Comparison of ENCODE assay signal across 23 cellular contexts in the genomic region with DNA sequence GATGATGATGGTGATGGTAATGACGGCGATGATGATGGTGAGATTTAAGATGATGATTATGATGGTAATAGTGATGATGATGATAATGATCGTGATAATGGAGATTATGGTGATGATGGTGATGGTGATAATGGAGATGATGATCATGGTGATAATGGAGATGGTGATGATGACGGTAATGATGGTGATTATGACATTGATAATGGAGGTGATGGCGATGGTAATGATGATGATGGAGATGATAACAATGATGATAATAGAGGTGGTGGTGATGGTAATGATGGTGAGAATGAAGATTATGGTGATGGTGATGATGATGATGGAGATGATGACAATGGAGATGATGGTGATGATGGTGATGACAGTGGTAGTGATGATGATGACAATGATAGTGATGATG.
DNase-seq lines count a peak whose midpoint lies in the region; ATAC-seq, FAIRE-seq and TF ChIP-seq lines count a peak whose summit lies in the region.
"Had no signal": no experiment of that assay in that cellular context is flagged by ENCODE, and none has a peak within 500 bp of the region (broad histone marks: within the 10 kb centered on the region; RNA-seq: fewer than 3 reads in every experiment).

No MANE protein-coding gene starts in this region.

- H4K5ac ChIP-seq in IMR-90 (ENCODE audit: low read depth, low read length) = no peak overlapping the region

- H3K4ac ChIP-seq in IMR-90 (ENCODE audit: low read depth, low read length) = no peak overlapping the region

- H4K91ac ChIP-seq in IMR-90 (ENCODE audit: insufficient read depth, low read depth, low read length) = no peak overlapping the region

- H3K36me3 ChIP-seq in HepG2 (replicated peaks in 1 of 2; ENCODE audit: control insufficient read depth in 1 of 2, insufficient read depth in 2 of 2, low read length in 2 of 2) (no peaks in the 10 kb centered on the region), right lobe of liver (no peaks in the 10 kb centered on the region), IMR-90 (ENCODE audit: control insufficient read depth, insufficient read depth, low read length) (no peaks in the 10 kb centered on the region), bronchial epithelial cell (ENCODE audit: control insufficient read depth, insufficient read depth, low read length) (no peaks in the 10 kb centered on the region)
- H3K36me3 ChIP-seq: BLaER1 treated with 17β-estradiol and CSF1 and Interleukin-3, amounts not matched to agents 10 nM and 100 nM had no signal

- CTCF ChIA-PET in HepG2 (lab: Yijun Ruan, JAX; ENCODE audit: low intra/inter-chr PET ratio, low total read pairs) = no interaction called here
- CTCF ChIA-PET in IMR-90 (lab: Yijun Ruan, JAX) = no interaction called here

- H2BK120ac ChIP-seq in IMR-90 (ENCODE audit: low read depth, low read length) = no peak overlapping the region

- no peaks in the 10 kb centered on the region for H3K79me2 ChIP-seq in HepG2 (ENCODE audit: insufficient read depth, low read length)

- no peak overlapping the region for H3K56ac ChIP-seq in IMR-90 (ENCODE audit: extremely low read depth, insufficient read depth, low read length)

- H2BK5ac ChIP-seq in IMR-90 (ENCODE audit: low read depth, low read length, poor library complexity, severe bottlenecking) = peak overlapping the region; percentile 39

- no peak overlapping the region for H4K8ac ChIP-seq in IMR-90 (ENCODE audit: low read depth in 2 of 2, low read length in 2 of 2)

- TF ChIP-seq EP300 in HepG2 (IDR thresholded peaks at IDR 0.05; ENCODE audit: low read depth in 2 of 2, low read length in 2 of 2) = no peak
- no peak for TF ChIP-seq EP300 in HepG2 (CRISPR knock-in tag; IDR thresholded peaks at IDR 0.05; ENCODE audit: borderline replicate concordance)

- 29% methylated on average over 5 of the region's 5 CpGs for WGBS in HepG2 (ENCODE audit: low lambda C conversion rate)
- whole genome bisulfite sequencing in right lobe of liver (ENCODE audit: insufficient coverage, low coverage, low lambda C conversion rate, missing lambda C conversion rate) = 79% methylated on average over 5 of the region's 5 CpGs
- WGBS in IMR-90 (ENCODE audit: extremely low coverage in 2 of 2, insufficient read length in 1 of 2), 2 experiments = 61 to 100% methylated on average over 2 to 5 of the region's 5 CpGs

- FAIRE-seq in HepG2 (lab: Jason Lieb, UNC) (no peak), bronchial epithelial cell (lab: Jason Lieb, UNC) (peak; percentile 18), urothelium cell line (lab: Jason Lieb, UNC) (peak; percentile 97)
- FAIRE-seq: A549, D721Med, G401.6, GM12891, GM19239 had no signal

- TF ChIP-seq CTCF in HepG2 (CRISPR knock-in tag; IDR thresholded peaks at IDR 0.05) (no peak), right lobe of liver (IDR thresholded peaks at IDR 0.05) (no peak), IMR-90 (conservative IDR thresholded peaks at IDR 0.05; ENCODE audit: low read depth, low read length) (no peak), bronchial epithelial cell (IDR thresholded peaks at IDR 0.05; ENCODE audit: insufficient read depth, low read length, severe bottlenecking) (no peak)

- no peak for DNase-seq in HepG2 (ENCODE audit: low spot score)
- no peak for DNase-seq in right lobe of liver
- no peak for DNase-seq in IMR-90
- no peak for DNase-seq in bronchial epithelial cell (ENCODE audit: low read depth)
- no peak for DNase-seq in urothelium cell line (ENCODE audit: low spot score)
- no peak for DNase-seq in OCI-M2 (lab: John Stamatoyannopoulos, UW; ENCODE audit: unreplicated experiment)
- no peak for DNase-seq in globus pallidus (ENCODE audit: low spot score)
- no peak for DNase-seq in Right ventricle myocardium inferior (ENCODE audit: missing footprints)
- DNase-seq: AML-193; Caco-2; Calu3; CD4-positive, alpha-beta T cell; CD8-positive, alpha-beta T cell; DMS79 treated with DMSO at 0.1 percent for 48 hours; GF-D8 had no signal

- intact Hi-C loops in HepG2 (cut with micrococcal nuclease; ENCODE audit: unreplicated experiment) (no loop called here), right lobe of liver (cut with DNase I) (no loop called here), IMR-90 (cut with micrococcal nuclease) (no loop called here), Right ventricle myocardium inferior (cut with DNase I) (no loop called here)

- H3K9me1 ChIP-seq in IMR-90 (ENCODE audit: insufficient read depth, low read length) = no peaks in the 10 kb centered on the region

- H2BK20ac ChIP-seq in IMR-90 (ENCODE audit: low read depth, low read length) = no peak overlapping the region

- H3K23ac ChIP-seq in IMR-90 (ENCODE audit: low read depth, low read length) = no peak overlapping the region

- H2AFZ ChIP-seq in HepG2 (ENCODE audit: low read length) (no peak overlapping the region), IMR-90 (replicated peaks; ENCODE audit: low read length, poor library complexity) (no peak overlapping the region)

- no TSS peak for BruUV-seq in HepG2 (replicated peaks; lab: Mats Ljungman, UMichigan)
- no TSS peak for BruUV-seq in IMR-90 (replicated peaks; lab: Mats Ljungman, UMichigan)

- H3K18ac ChIP-seq in IMR-90 (ENCODE audit: low read depth, low read length) = no peak overlapping the region

- POLR2A ChIA-PET in HepG2 (lab: Yijun Ruan, JAX) = no interaction called here
- POLR2A ChIA-PET in IMR-90 (lab: Charles Lee; ENCODE audit: unreplicated experiment) = no interaction called here

- H2AK5ac ChIP-seq in IMR-90 (ENCODE audit: low read depth, low read length) = no peak overlapping the region

- dilution Hi-C loops in IMR-90 (cut with HindIII; ENCODE audit: low sequenced_read_pairs, unreplicated experiment) = no loop called here

- H3K4me2 ChIP-seq in HepG2 (ENCODE audit: low read depth, low read length) (no peak overlapping the region), IMR-90 (ENCODE audit: low read depth, low read length) (no peak overlapping the region)
- H3K4me2 ChIP-seq: A549; BLaER1 treated with 17β-estradiol and CSF1 and Interleukin-3, amounts not matched to agents 10 nM and 100 nM had no signal

- ATAC-seq in HepG2 = no peak
- no peak for ATAC-seq in right lobe of liver
- ATAC-seq in IMR-90 (ENCODE audit: low read depth) = no peak
- no peak for ATAC-seq in Right ventricle myocardium inferior
- ATAC-seq: A549; CD8-positive, alpha-beta T cell had no signal

- no peaks in the 10 kb centered on the region for H3K79me1 ChIP-seq in IMR-90 (ENCODE audit: low read depth in 1 of 2, low read length in 2 of 2)

- in situ Hi-C loops in HepG2 (cut with HindIII; ENCODE audit: extremely low pct_ligation_motif_present, low pct_unique_long_range_greater_than_20kb) (no loop called here), IMR-90 (cut with MboI; ENCODE audit: low sequenced_read_pairs) (no loop called here)

- no peak overlapping the region for H2AK9ac ChIP-seq in IMR-90 (replicated peaks; ENCODE audit: low read depth, low read length, poor library complexity)

- no peak overlapping the region for H3K14ac ChIP-seq in IMR-90 (replicated peaks; ENCODE audit: low read depth, low read length)

- H3K27me3 ChIP-seq in HepG2 (ENCODE audit: control insufficient read depth in 1 of 2, insufficient read depth in 2 of 2, low read length in 2 of 2) (no peaks in the 10 kb centered on the region; a peak in 1 of 5 replicates), right lobe of liver (no peaks in the 10 kb centered on the region), IMR-90 (ENCODE audit: control insufficient read depth, insufficient read depth, low read length) (no peaks in the 10 kb centered on the region), bronchial epithelial cell (ENCODE audit: control insufficient read depth, insufficient read depth, low read length) (no peaks in the 10 kb centered on the region)
- H3K27me3 ChIP-seq: BLaER1 treated with 17β-estradiol and CSF1 and Interleukin-3, amounts not matched to agents 10 nM and 100 nM had no signal

- TF ChIP-seq RAD21 in HepG2 (CRISPR knock-in tag; IDR thresholded peaks at IDR 0.05) (no peak), IMR-90 (IDR thresholded peaks at IDR 0.05; ENCODE audit: low read length) (no peak)

- no peaks in the 10 kb centered on the region for H4K20me1 ChIP-seq in HepG2 (ENCODE audit: insufficient read depth, low read length)
- H4K20me1 ChIP-seq in IMR-90 (ENCODE audit: insufficient read depth, low read length) = no peaks in the 10 kb centered on the region
- H4K20me1 ChIP-seq: BLaER1 treated with 17β-estradiol and CSF1 and Interleukin-3, amounts not matched to agents 10 nM and 100 nM had no signal

- H3K9ac ChIP-seq in HepG2 (ENCODE audit: insufficient read depth, low read depth, low read length) (no peak overlapping the region), IMR-90 (ENCODE audit: low read depth, low read length) (no peak overlapping the region)
- H3K9ac ChIP-seq: BLaER1 treated with 17β-estradiol and CSF1 and Interleukin-3, amounts not matched to agents 10 nM and 100 nM had no signal

- H3K27ac ChIP-seq in HepG2 (ENCODE audit: extremely low read length, insufficient read depth, low read length) (no peak overlapping the region), right lobe of liver (no peak overlapping the region), IMR-90 (ENCODE audit: insufficient read depth, low read length) (no peak overlapping the region)
- H3K27ac ChIP-seq: 22Rv1; A549; BLaER1 treated with 17β-estradiol and CSF1 and Interleukin-3, amounts not matched to agents 10 nM and 100 nM; C4-2B had no signal

- H3K4me3 ChIP-seq in HepG2 (replicated peaks in 1 of 3; ENCODE audit: insufficient read depth in 1 of 3, low read depth in 2 of 3, low read length in 3 of 3) (no peak overlapping the region), right lobe of liver (no peak overlapping the region), IMR-90 (ENCODE audit: insufficient read depth, low read depth, low read length) (no peak overlapping the region), bronchial epithelial cell (ENCODE audit: low read depth, low read length) (no peak overlapping the region)
- H3K4me3 ChIP-seq: A549; BLaER1 treated with 17β-estradiol and CSF1 and Interleukin-3, amounts not matched to agents 10 nM and 100 nM had no signal

- H3K9me3 ChIP-seq in HepG2 (ENCODE audit: low read length) = no peaks in the 10 kb centered on the region
- no peaks in the 10 kb centered on the region for H3K9me3 ChIP-seq in right lobe of liver
- peaks cover 3% of the 10 kb centered on the region; the same call in 1 of the 2 replicates for H3K9me3 ChIP-seq in IMR-90 (ENCODE audit: control insufficient read depth, insufficient read depth, low read length)
- H3K9me3 ChIP-seq: A549; BLaER1 treated with 17β-estradiol and CSF1 and Interleukin-3, amounts not matched to agents 10 nM and 100 nM; Caco-2 had no signal

- H2BK15ac ChIP-seq in IMR-90 (ENCODE audit: low read depth, low read length) = no peak overlapping the region

- TF ChIP-seq POLR2A in HepG2 (IDR thresholded peaks at IDR 0.05; ENCODE audit: insufficient read depth in 1 of 2, low read depth in 2 of 2, low read length in 2 of 2) = no peak
- no peak for TF ChIP-seq POLR2A in right lobe of liver (IDR thresholded peaks at IDR 0.05)
- no peak for TF ChIP-seq POLR2A in IMR-90 (IDR thresholded peaks at IDR 0.05; ENCODE audit: low read depth, low read length)

- H3K4me1 ChIP-seq in HepG2 (ENCODE audit: insufficient read depth, low read length) = no peaks in the 10 kb centered on the region
- H3K4me1 ChIP-seq in right lobe of liver = peaks cover 0 to 7% (median 0%) of the 10 kb centered on the region in 4 donors
- H3K4me1 ChIP-seq in IMR-90 (ENCODE audit: control insufficient read depth, insufficient read depth, low read length) = no peaks in the 10 kb centered on the region
- H3K4me1 ChIP-seq: A549; BLaER1 treated with 17β-estradiol and CSF1 and Interleukin-3, amounts not matched to agents 10 nM and 100 nM; Caco-2 had no signal
